In the genomic region with DNA sequence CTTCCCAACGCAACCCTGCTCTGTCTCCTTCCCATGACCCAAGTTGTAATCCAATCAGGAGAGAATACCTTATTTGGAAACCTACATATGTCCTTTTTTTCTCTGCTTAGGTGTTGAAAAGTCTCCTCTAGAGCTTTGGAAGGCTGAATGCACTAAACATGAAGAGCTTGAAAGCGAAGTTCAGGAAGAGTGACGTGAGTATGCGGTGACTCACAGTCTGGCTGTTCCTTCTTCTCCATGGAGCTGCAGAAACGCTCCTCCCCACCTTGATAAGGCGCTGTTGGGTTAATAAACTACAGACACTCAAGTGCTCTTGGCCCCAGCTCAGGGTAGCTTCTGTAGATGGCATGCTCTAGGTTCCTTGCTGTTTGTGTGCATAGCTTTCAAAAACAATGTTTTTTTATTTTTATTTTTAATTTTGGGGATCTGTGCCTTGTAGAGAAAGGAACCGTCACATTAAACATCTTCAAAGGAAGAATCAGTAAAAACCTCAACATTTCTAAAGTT, we compare ENCODE assay signal across 8 cellular contexts.
DNase-seq lines count a peak whose midpoint lies in the region; ATAC-seq lines count a peak whose summit lies in the region.

No MANE protein-coding gene starts in this region.

- no peaks in the 10 kb centered on the region for H3K9me3 ChIP-seq in iPS-20b (ENCODE audit: insufficient read depth, low read depth, low read length)

- H3K27ac ChIP-seq in iPS-20b (ENCODE audit: low read length), result peak overlapping the region; percentile 21

- peak overlapping the region; percentile 37; the same call in 1 of the 2 replicates for H3K9ac ChIP-seq in iPS-20b (ENCODE audit: low read depth, low read length)

- peak; percentile 91 for DNase-seq in HS-5 (ENCODE audit: low read depth)
- DNase-seq in amniotic stem cell (lab: John Stamatoyannopoulos, UW), result peak; percentile 39
- DNase-seq in stromal cell of bone marrow (ENCODE audit: low read depth), result peak; percentile 90
- no peak for DNase-seq in NCI-H2171 (lab: John Stamatoyannopoulos, UW)
- no peak for DNase-seq in NCI-H1092 treated with DMSO at 0.1 percent for 48 hours (lab: John Stamatoyannopoulos, UW)

- ATAC-seq in HG03097 (IDR thresholded peaks at IDR 0.05; ENCODE audit: low FRiP score, unreplicated experiment) (no peak), GM21528 (IDR thresholded peaks at IDR 0.05; ENCODE audit: low FRiP score, unreplicated experiment) (no peak)

- no peaks in the 10 kb centered on the region for H3K27me3 ChIP-seq in iPS-20b (ENCODE audit: insufficient read depth, low read length)

- peaks cover 37% of the 10 kb centered on the region for H3K4me1 ChIP-seq in iPS-20b (ENCODE audit: insufficient read depth, low read length)

- no peak overlapping the region for H3K4me3 ChIP-seq in iPS-20b (ENCODE audit: low read length)

- peaks cover 38% of the 10 kb centered on the region for H3K36me3 ChIP-seq in iPS-20b (ENCODE audit: insufficient read depth, low read depth, low read length)

Comparison
In these comparisons a context has a peak if more than half of its experiments do, and no peak if none do; other contexts are left out.
1. DNase-seq: peak in HS-5 (single experiment), amniotic stem cell (single experiment) and stromal cell of bone marrow (single experiment); none in NCI-H2171 (single experiment) and NCI-H1092 treated with DMSO at 0.1 percent for 48 hours (single experiment).